Comparison of ENCODE assay signal across 14 cellular contexts in the genomic region with DNA sequence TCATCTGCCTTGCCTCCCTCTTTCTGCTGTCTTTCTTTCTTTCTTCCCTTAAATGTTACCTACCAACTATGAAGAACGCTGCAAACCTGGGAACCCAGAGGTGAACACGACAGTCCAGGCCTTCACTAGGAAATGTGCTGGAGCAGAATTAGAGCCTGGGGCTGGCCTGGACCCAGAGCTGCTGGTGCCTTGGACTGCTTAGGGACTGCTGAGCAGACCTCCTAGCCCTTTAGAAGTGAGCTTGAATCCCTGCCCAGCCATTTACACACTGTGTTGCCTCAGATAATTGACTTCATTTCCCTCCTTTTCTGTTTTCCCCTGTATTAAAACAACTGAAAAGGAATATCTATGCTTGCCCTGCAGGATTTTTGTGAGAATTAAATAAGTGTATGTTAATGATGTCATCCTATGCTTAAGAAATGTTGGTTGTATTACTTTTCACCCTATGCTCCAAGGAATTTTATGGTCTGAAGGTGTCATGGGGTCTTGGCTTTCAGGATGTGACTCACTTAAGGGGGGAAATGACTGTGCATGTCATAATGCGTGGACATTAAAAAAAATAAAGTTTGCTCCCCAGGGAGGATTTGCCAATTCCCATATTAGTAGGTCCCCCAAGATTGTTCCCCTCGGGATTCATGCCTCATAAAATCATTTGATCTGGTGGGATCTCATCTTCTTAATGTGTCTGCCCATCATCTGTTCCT. TPM values are rescaled to one million over a fixed set of nuclear protein-coding genes. Genes with fewer than 3 reads are reported as not detected.
DNase-seq lines count a peak whose midpoint lies in the region; ATAC-seq, FAIRE-seq and TF ChIP-seq lines count a peak whose summit lies in the region.
"Had no signal": no experiment of that assay in that cellular context is flagged by ENCODE, and none has a peak within 500 bp of the region (broad histone marks: within the 10 kb centered on the region; RNA-seq: fewer than 3 reads in every experiment).

No MANE protein-coding gene starts in this region.

- H3K4me3 ChIP-seq in A673 (ENCODE audit: low read depth, low read length, poor library complexity, severe bottlenecking) (no peak overlapping the region), IMR-90 (ENCODE audit: insufficient read depth, low read depth, low read length) (no peak overlapping the region), bronchial epithelial cell (ENCODE audit: low read depth, low read length) (no peak overlapping the region), mucosa of descending colon (no peak overlapping the region)

- H2BK20ac ChIP-seq in IMR-90 (ENCODE audit: low read depth, low read length) = peak overlapping the region; percentile 96

- peaks cover 42 to 92% of the 10 kb centered on the region in 2 experiments for H3K79me1 ChIP-seq in IMR-90 (ENCODE audit: low read depth in 1 of 2, low read length in 2 of 2)

- no peak for TF ChIP-seq RAD21 in IMR-90 (IDR thresholded peaks at IDR 0.05; ENCODE audit: low read length)

- in situ Hi-C loops in IMR-90 (cut with MboI; ENCODE audit: low sequenced_read_pairs) = no loop called here

- H3K23ac ChIP-seq in IMR-90 (ENCODE audit: low read depth, low read length) = peak overlapping the region; percentile 98

- peak overlapping the region; percentile 38 for H3K9ac ChIP-seq in IMR-90 (ENCODE audit: low read depth, low read length)

- peak overlapping the region; percentile 48; the same call in 1 of the 2 replicates for H3K4me2 ChIP-seq in IMR-90 (ENCODE audit: low read depth, low read length)

- peak overlapping the region; percentile 92 for H2BK5ac ChIP-seq in IMR-90 (ENCODE audit: low read depth, low read length, poor library complexity, severe bottlenecking)

- POLR2A ChIA-PET in A673 (lab: Charles Lee; ENCODE audit: low non-redundant PET) = no interaction called here
- POLR2A ChIA-PET in IMR-90 (lab: Charles Lee; ENCODE audit: unreplicated experiment) = no interaction called here

- H3K27ac ChIP-seq in A673 (ENCODE audit: low read depth, low read length, poor library complexity, severe bottlenecking) (peak overlapping the region; percentile 37), IMR-90 (ENCODE audit: insufficient read depth, low read length) (peak overlapping the region; percentile 90)

- DNase-seq in A673 (ENCODE audit: low spot score) (peak; percentile 94), IMR-90 (peak; percentile 95), bronchial epithelial cell (ENCODE audit: low read depth) (peak; percentile 81), iris pigment epithelial cell (ENCODE audit: low read depth) (peak; percentile 90), mucosa of descending colon (no peak), hypothalamus (lab: John Stamatoyannopoulos, UW) (no peak), HuH-7 (ENCODE audit: low spot score) (no peak)
- DNase-seq: activated CD4-positive, CD25-positive, alpha-beta regulatory T cell treated with anti-CD3 and anti-CD28 coated beads, Interleukin-2, amount 50 U/mL, for 72 hours; activated T-cell treated with anti-CD3 and anti-CD28 coated beads, Interleukin-2, amount 50 U/mL, for 4 hours; NCI-H82; nephron progenitor cell; stimulated activated CD8-positive, alpha-beta memory T cell treated with anti-CD3 and anti-CD28 coated beads, Interleukin-4, amount 100 ng/mL, for 48 hours had no signal

- H4K20me1 ChIP-seq in IMR-90 (ENCODE audit: insufficient read depth, low read length) = no peaks in the 10 kb centered on the region

- H3K9me3 ChIP-seq in A673 (ENCODE audit: low read depth, low read length, poor library complexity, severe bottlenecking) = no peaks in the 10 kb centered on the region
- no peaks in the 10 kb centered on the region for H3K9me3 ChIP-seq in IMR-90 (ENCODE audit: control insufficient read depth, insufficient read depth, low read length)
- H3K9me3 ChIP-seq in mucosa of descending colon = no peaks in the 10 kb centered on the region

- H3K9me1 ChIP-seq in IMR-90 (ENCODE audit: insufficient read depth, low read length) = peaks cover 41% of the 10 kb centered on the region

- peak; percentile 33 for ATAC-seq in IMR-90 (ENCODE audit: low read depth)
- no peak for ATAC-seq in mucosa of descending colon
- ATAC-seq in HG02623 (IDR thresholded peaks at IDR 0.05; ENCODE audit: unreplicated experiment) = no peak
- ATAC-seq: activated T-cell treated with anti-CD3 and anti-CD28 coated beads, Interleukin-2, amount 50 U/mL, for 4 hours had no signal

- no peak for TF ChIP-seq POLR2A in IMR-90 (IDR thresholded peaks at IDR 0.05; ENCODE audit: low read depth, low read length)

- H3K14ac ChIP-seq in IMR-90 (replicated peaks; ENCODE audit: low read depth, low read length) = peak overlapping the region; percentile 97

- peak overlapping the region; percentile 96 for H2AK5ac ChIP-seq in IMR-90 (ENCODE audit: low read depth, low read length)

- dilution Hi-C loops in IMR-90 (cut with HindIII; ENCODE audit: low sequenced_read_pairs, unreplicated experiment) = no loop called here

- intact Hi-C loops in A673 (cut with micrococcal nuclease; ENCODE audit: unreplicated experiment) = loop anchor here (2.0 to 10.0 kb wide), 2 partner anchors 375 to 693 kb away; no protein-coding TSS in a partner anchor
- intact Hi-C loops in IMR-90 (cut with micrococcal nuclease) = loop anchor here (2.0 to 10.0 kb wide), 3 partner anchors 357 to 497 kb away; no protein-coding TSS in a partner anchor
- intact Hi-C loops in mucosa of descending colon (cut with DNase I, micrococcal nuclease) = loop anchor here in 1 of 2 donors (10.0 kb wide), 1 partner anchor 577 kb away; no protein-coding TSS in a partner anchor

- peak overlapping the region; percentile 91 for H3K56ac ChIP-seq in IMR-90 (ENCODE audit: extremely low read depth, insufficient read depth, low read length)

- BruUV-seq in A673 (replicated peaks; lab: Mats Ljungman, UMichigan) (no TSS peak), IMR-90 (replicated peaks; lab: Mats Ljungman, UMichigan) (no TSS peak)

- peak overlapping the region; percentile 47 for H2AK9ac ChIP-seq in IMR-90 (replicated peaks; ENCODE audit: low read depth, low read length, poor library complexity)

- peak overlapping the region; percentile 87 for H4K91ac ChIP-seq in IMR-90 (ENCODE audit: insufficient read depth, low read depth, low read length)

- H2BK120ac ChIP-seq in IMR-90 (ENCODE audit: low read depth, low read length) = peak overlapping the region; percentile 98

- H2AFZ ChIP-seq in IMR-90 (replicated peaks; ENCODE audit: low read length, poor library complexity) = peak overlapping the region; percentile 59

- peak overlapping the region; percentile 92 for H2BK15ac ChIP-seq in IMR-90 (ENCODE audit: low read depth, low read length)

- peak overlapping the region; percentile 79 for H4K5ac ChIP-seq in IMR-90 (ENCODE audit: low read depth, low read length)

- H3K4me1 ChIP-seq in A673 (ENCODE audit: insufficient read depth, low read length, poor library complexity, severe bottlenecking) = peaks cover 11% of the 10 kb centered on the region
- peaks cover 20% of the 10 kb centered on the region for H3K4me1 ChIP-seq in IMR-90 (ENCODE audit: control insufficient read depth, insufficient read depth, low read length)
- H3K4me1 ChIP-seq in mucosa of descending colon (ENCODE audit: low read depth) = peaks cover 26% of the 10 kb centered on the region

- 86% methylated on average over 2 of the region's 4 CpGs; no CpG with 5 or more reads in 1 of the 2 experiments for WGBS in IMR-90 (ENCODE audit: extremely low coverage in 2 of 2, insufficient read length in 1 of 2), 2 experiments

- H3K27me3 ChIP-seq in A673 (replicated peaks; ENCODE audit: insufficient read depth, low read depth, low read length, poor library complexity) (no peaks in the 10 kb centered on the region), IMR-90 (ENCODE audit: control insufficient read depth, insufficient read depth, low read length) (no peaks in the 10 kb centered on the region), bronchial epithelial cell (ENCODE audit: control insufficient read depth, insufficient read depth, low read length) (no peaks in the 10 kb centered on the region)

- peak overlapping the region; percentile 94 to 95 for H4K8ac ChIP-seq in IMR-90 (ENCODE audit: low read depth in 2 of 2, low read length in 2 of 2)

- TF ChIP-seq CTCF in A673 (conservative IDR thresholded peaks at IDR 0.05; ENCODE audit: low read depth, low read length) (no peak), IMR-90 (conservative IDR thresholded peaks at IDR 0.05; ENCODE audit: low read depth, low read length) (no peak), bronchial epithelial cell (IDR thresholded peaks at IDR 0.05; ENCODE audit: insufficient read depth, low read length, severe bottlenecking) (no peak), mucosa of descending colon (IDR thresholded peaks at IDR 0.05) (no peak)

- peak overlapping the region; percentile 84 for H3K18ac ChIP-seq in IMR-90 (ENCODE audit: low read depth, low read length)

- CTCF ChIA-PET in A673 (lab: Charles Lee) (no interaction called here), IMR-90 (lab: Yijun Ruan, JAX) (no interaction called here)

- FAIRE-seq in bronchial epithelial cell (lab: Jason Lieb, UNC) = no peak
- FAIRE-seq: islet of Langerhans had no signal

- H3K4ac ChIP-seq in IMR-90 (ENCODE audit: low read depth, low read length) = peak overlapping the region; percentile 94

- H3K36me3 ChIP-seq in A673 (ENCODE audit: insufficient read depth, low read length, poor library complexity, severe bottlenecking) (no peaks in the 10 kb centered on the region), IMR-90 (ENCODE audit: control insufficient read depth, insufficient read depth, low read length) (no peaks in the 10 kb centered on the region), bronchial epithelial cell (ENCODE audit: control insufficient read depth, insufficient read depth, low read length) (no peaks in the 10 kb centered on the region), mucosa of descending colon (ENCODE audit: low read depth) (no peaks in the 10 kb centered on the region)

TF ChIP-seq in IMR-90, 13 proteins besides CTCF, POLR2A, EP300 and RAD21 (continues in another document):
- TF ChIP-seq FOS (IDR thresholded peaks at IDR 0.05; ENCODE audit: low read depth, low read length) (peak; percentile 88), RFX5 (IDR thresholded peaks at IDR 0.05; ENCODE audit: low read depth, low read length) (no peak), MAFK (IDR thresholded peaks at IDR 0.05; ENCODE audit: low read depth, low read length) (0 out of 2 replicates have a peak, but pooled peaks have one; percentile 25)

RNA-seq across cellular contexts. Expression of a gene that starts 11.5 kb away (rescaled TPM):
- total RNA-seq in A673 (2021) (1.3 and 2.1 TPM in 2 replicates), IMR-90 (2012; rRNA removed) (45.8 and 74.7 TPM in 2 replicates), bronchial epithelial cell (23.3 and 31.3 TPM in 2 replicates), mucosa of descending colon (10 to 100 TPM in 1 of 3 donors, 1 to 10 TPM in 2; 4.9 to 11.2 (median 9.8) TPM)
- 59.5 and 61.6 TPM in 2 replicates for polyA plus RNA-seq in IMR-90 (2012; rRNA removed)
- 45.8 and 46.1 TPM in 2 replicates for polyA plus RNA-seq in IMR-90 (2012; cell fraction: cytosol; rRNA removed)
- polyA plus RNA-seq in IMR-90 (2012; cell fraction: nucleus; rRNA removed; ENCODE audit: low replicate concordance) = 15.1 and 31.6 TPM in 2 replicates
- total RNA-seq: activated T-cell treated with anti-CD3 and anti-CD28 coated beads, Interleukin-2, amount 50 U/mL, for 4 hours had no signal

Comparison
In these comparisons a context has a peak if more than half of its experiments do, and no peak if none do; other contexts are left out.
1. DNase-seq: peak in A673 (single experiment), IMR-90 (single experiment), bronchial epithelial cell (single experiment) and iris pigment epithelial cell (single experiment); none in mucosa of descending colon (0 of 3), hypothalamus (0 of 51) and HuH-7 (single experiment).